14 cellular contexts compared by ENCODE assay signal in the genomic region with DNA sequence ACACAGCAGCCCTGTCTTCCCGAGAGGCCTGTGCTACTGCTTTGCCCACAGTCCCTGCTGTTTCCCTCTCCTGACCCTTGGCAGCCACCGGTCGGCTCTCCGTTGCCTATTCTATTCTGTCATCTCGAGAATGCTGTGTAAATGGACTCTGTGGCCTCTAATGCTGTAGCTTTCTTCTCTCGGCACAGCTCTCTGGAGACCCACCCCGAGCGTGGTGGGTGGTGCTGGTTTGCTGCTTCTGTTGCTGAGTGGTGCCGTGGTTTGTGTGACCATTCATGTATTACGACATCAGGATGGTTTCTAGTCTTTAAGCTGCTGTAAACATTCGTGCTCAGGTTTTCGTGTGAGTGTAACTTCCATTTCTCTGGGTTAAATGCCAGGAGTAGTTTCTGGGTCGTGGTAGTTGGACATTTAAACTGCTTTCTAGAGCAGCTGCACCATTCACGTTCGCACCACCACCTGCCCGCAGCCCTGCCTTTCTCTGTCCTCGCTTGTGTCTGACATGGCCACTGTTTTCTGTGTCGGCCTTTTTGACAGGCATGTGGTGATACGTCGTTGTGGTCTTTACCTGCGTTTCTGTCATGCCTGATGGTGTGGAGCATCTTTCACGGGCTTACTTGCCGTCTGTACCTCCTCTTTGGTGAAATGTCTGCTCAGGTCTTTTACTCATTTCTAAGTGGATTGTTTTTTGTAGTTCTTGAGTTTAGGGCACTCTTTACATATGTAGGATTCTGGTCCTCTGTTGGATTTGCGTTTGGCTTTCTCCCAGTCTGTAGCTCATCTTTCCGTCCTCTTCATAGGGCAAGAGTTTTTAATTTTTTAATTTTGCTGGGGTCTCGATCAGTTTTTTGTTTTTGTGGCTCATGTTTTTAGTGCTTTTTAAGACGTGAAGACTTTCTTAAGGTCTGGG. TPM values are rescaled to one million over a fixed set of nuclear protein-coding genes. Genes with fewer than 3 reads are reported as not detected.
DNase-seq lines count a peak whose midpoint lies in the region; ATAC-seq and TF ChIP-seq lines count a peak whose summit lies in the region.
"Had no signal": no experiment of that assay in that cellular context is flagged by ENCODE, and none has a peak within 500 bp of the region (broad histone marks: within the 10 kb centered on the region; RNA-seq: fewer than 3 reads in every experiment).

No MANE protein-coding gene starts in this region.

- peaks cover 14 to 26% of the 10 kb centered on the region in 2 donors for H3K36me3 Mint-ChIP-seq in CD4-positive, alpha-beta memory T cell
- peaks cover 20% of the 10 kb centered on the region for H3K36me3 Mint-ChIP-seq in nephron (ENCODE audit: low read depth)

- CTCF ChIA-PET in CD4-positive, alpha-beta memory T cell (lab: Charles Lee; ENCODE audit: partially characterized antibody) = no interaction called here

- peak overlapping the region; percentile 38 to 91 (median 72) for H3K27ac Mint-ChIP-seq in CD4-positive, alpha-beta memory T cell
- peak overlapping the region; percentile 83 to 94 (median 84) for H3K27ac Mint-ChIP-seq in nephron

- in situ Hi-C loops in KBM-7 (cut with MboI; ENCODE audit: low pct_unique_long_range_greater_than_20kb, low sequenced_read_pairs) = no loop called here

- H3K9me3 Mint-ChIP-seq in CD4-positive, alpha-beta memory T cell = no peaks in the 10 kb centered on the region
- H3K9me3 Mint-ChIP-seq in nephron = no peaks in the 10 kb centered on the region

- peak overlapping the region in 3 of 8 donors; percentile 7 to 69 (median 52) for H3K4me3 Mint-ChIP-seq in CD4-positive, alpha-beta memory T cell
- peak overlapping the region in 2 of 3 experiments; percentile 38 to 51 for H3K4me3 Mint-ChIP-seq in nephron

- peaks cover 43% of the 10 kb centered on the region for H3K4me1 ChIP-seq in CD4-positive, alpha-beta memory T cell (ENCODE audit: insufficient read depth, low read length)
- peaks cover 15 to 25% of the 10 kb centered on the region in 2 donors for H3K4me1 ChIP-seq in adrenal gland (replicated peaks in 1 of 2)

- H3K27me3 Mint-ChIP-seq in CD4-positive, alpha-beta memory T cell = no peaks in the 10 kb centered on the region
- H3K27me3 Mint-ChIP-seq in nephron (ENCODE audit: low read depth) = peaks cover 4% of the 10 kb centered on the region

- peaks cover 40 to 66% (median 54%) of the 10 kb centered on the region in 4 donors for H3K4me1 Mint-ChIP-seq in CD4-positive, alpha-beta memory T cell
- H3K4me1 Mint-ChIP-seq in nephron = peaks cover 70% of the 10 kb centered on the region

- intact Hi-C loops in CD4-positive, alpha-beta memory T cell (cut with micrococcal nuclease) = no loop called here
- intact Hi-C loops in adrenal gland (cut with DNase I) = no loop called here

- DNase-seq in CD4-positive, alpha-beta memory T cell = no peak
- DNase-seq in KBM-7 (peak; percentile 43), amniotic epithelial cell (ENCODE audit: low read depth) (peak; percentile 50), NK-92 (lab: John Stamatoyannopoulos, UW; ENCODE audit: unreplicated experiment) (no peak), NCI-H1092 (lab: John Stamatoyannopoulos, UW) (no peak), adrenal gland (no peak)
- DNase-seq: esophagus squamous epithelium, Karpas-422, kidney glomerular epithelial cell, NCI-H524 treated with DMSO at 0.1 percent for 48 hours, thyroid gland had no signal

- no peak overlapping the region for H3K27ac ChIP-seq in CD4-positive, alpha-beta memory T cell (ENCODE audit: low read depth, low read length)
- H3K27ac ChIP-seq in adrenal gland = no peak overlapping the region

- H3K9me3 ChIP-seq in CD4-positive, alpha-beta memory T cell (ENCODE audit: control insufficient read depth in 1 of 2, low read length in 2 of 2) = no peaks in the 10 kb centered on the region
- H3K9me3 ChIP-seq in adrenal gland (replicated peaks in 1 of 3) = no peaks in the 10 kb centered on the region
- H3K9me3 ChIP-seq: esophagus squamous epithelium, thyroid gland had no signal

- no peak for TF ChIP-seq POLR2A in adrenal gland (IDR thresholded peaks at IDR 0.05)

- no peak overlapping the region for H3K4me3 ChIP-seq in CD4-positive, alpha-beta memory T cell (ENCODE audit: low read length in 2 of 2)
- H3K4me3 ChIP-seq in adrenal gland = no peak overlapping the region
- H3K4me3 ChIP-seq: esophagus squamous epithelium, thyroid gland had no signal

- no peaks in the 10 kb centered on the region for H3K36me3 ChIP-seq in CD4-positive, alpha-beta memory T cell (ENCODE audit: insufficient read depth, low read length)
- peaks cover 0 to 6% of the 10 kb centered on the region in 2 donors for H3K36me3 ChIP-seq in adrenal gland (replicated peaks in 1 of 2)
- H3K36me3 ChIP-seq: thyroid gland had no signal

- POLR2A ChIA-PET in CD4-positive, alpha-beta memory T cell (lab: Charles Lee; ENCODE audit: partially characterized antibody) = no interaction called here

- TF ChIP-seq CTCF in nephron (IDR thresholded peaks at IDR 0.05; ENCODE audit: unreplicated experiment in 3 of 3) (no peak), adrenal gland (IDR thresholded peaks at IDR 0.05) (no peak)

- H3K27me3 ChIP-seq in CD4-positive, alpha-beta memory T cell (ENCODE audit: insufficient read depth, low read length) = no peaks in the 10 kb centered on the region
- H3K27me3 ChIP-seq in adrenal gland = no peaks in the 10 kb centered on the region
- H3K27me3 ChIP-seq: esophagus squamous epithelium, thyroid gland had no signal

- ATAC-seq in HG03045 (IDR thresholded peaks at IDR 0.05; ENCODE audit: unreplicated experiment) = no peak
- ATAC-seq: SK-N-SH treated with all-trans-retinoic acid at 6 μM for 48 hours had no signal

- WGBS in adrenal gland, 4 donors = 90 to 94% (median 93%) methylated on average over 26 to 27 of the region's 27 CpGs

RNA-seq across cellular contexts. Expression of gene ZNF750, which starts 47.7 kb away (rescaled TPM):
- total RNA-seq in CD4-positive, alpha-beta memory T cell = not detected
- polyA plus RNA-seq in CD4-positive, alpha-beta memory T cell = not detected
- under 1 TPM in 2 of 8 donors, not detected in 6; 0.07 to 0.14 TPM for total RNA-seq in adrenal gland
- under 1 TPM in 2 of 3 donors, not detected in 1; 0.08 to 0.20 TPM for polyA plus RNA-seq in adrenal gland

Comparison
In these comparisons a context has a peak if more than half of its experiments do, and no peak if none do; other contexts are left out.
1. DNase-seq: peak in KBM-7 (single experiment) and amniotic epithelial cell (single experiment); none in CD4-positive, alpha-beta memory T cell (0 of 5), NK-92 (single experiment), NCI-H1092 (single experiment) and adrenal gland (0 of 7).